ENCODE assay signal across 16 cellular contexts in the genomic region with DNA sequence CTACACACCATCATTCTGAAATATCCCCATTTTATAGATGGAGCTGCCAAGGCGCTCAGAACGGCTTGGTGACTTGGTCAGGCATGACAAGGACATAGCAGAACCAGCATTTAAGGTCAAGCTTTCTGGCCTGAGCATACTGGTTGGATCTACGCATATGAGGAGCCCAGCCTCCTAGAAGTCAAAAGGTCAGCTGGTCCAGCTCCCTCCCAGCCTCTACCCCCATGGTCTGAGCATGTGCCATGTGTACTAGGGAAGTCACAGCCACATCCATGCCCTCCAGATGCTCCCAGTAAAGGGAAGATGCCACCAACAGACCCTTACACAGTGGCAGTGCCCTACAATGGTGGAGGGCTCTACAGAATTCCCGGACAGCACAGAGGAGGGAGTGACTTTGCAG.
DNase-seq lines count a peak whose midpoint lies in the region; ATAC-seq and TF ChIP-seq lines count a peak whose summit lies in the region.
"Had no signal": no experiment of that assay in that cellular context is flagged by ENCODE, and none has a peak within 500 bp of the region (broad histone marks: within the 10 kb centered on the region; RNA-seq: fewer than 3 reads in every experiment).

No MANE protein-coding gene starts in this region.

- no peak overlapping the region for H3K4me3 Mint-ChIP-seq in HFFc6
- no peak overlapping the region for H3K4me3 Mint-ChIP-seq in brain

- H3K4me1 Mint-ChIP-seq in HFFc6 (ENCODE audit: low read depth) (peaks cover 31% of the 10 kb centered on the region), brain (peaks cover 77% of the 10 kb centered on the region)

- TF ChIP-seq EP300 in tibial nerve (IDR thresholded peaks at IDR 0.05): no peak

- no peaks in the 10 kb centered on the region for H3K27me3 ChIP-seq in tibial nerve

- 79 to 90% methylated on average over 4 of the region's 4 CpGs for WGBS in tibial nerve, 2 donors

- H3K9me3 ChIP-seq in tibial nerve: no peaks in the 10 kb centered on the region

- H3K27ac Mint-ChIP-seq in HFFc6: peak overlapping the region; percentile 95; the same call in 1 of the 2 replicates
- peak overlapping the region; percentile 25 to 98 (median 86) for H3K27ac Mint-ChIP-seq in brain

- TF ChIP-seq POLR2A in tibial nerve (IDR thresholded peaks at IDR 0.05): no peak

- peaks cover 0 to 51% (median 5%) of the 10 kb centered on the region in 4 donors for H3K4me1 ChIP-seq in tibial nerve

- no peaks in the 10 kb centered on the region for H3K9me3 Mint-ChIP-seq in HFFc6
- H3K9me3 Mint-ChIP-seq in brain: peaks cover 0 to 3% (median 0%) of the 10 kb centered on the region in 5 experiments

- H3K36me3 Mint-ChIP-seq in HFFc6 (ENCODE audit: low read depth) (no peaks in the 10 kb centered on the region), brain (peaks cover 4% of the 10 kb centered on the region)

- H3K27me3 Mint-ChIP-seq in HFFc6 (ENCODE audit: insufficient read depth): peaks cover 2% of the 10 kb centered on the region
- H3K27me3 Mint-ChIP-seq in brain: peaks cover 7% of the 10 kb centered on the region

- ATAC-seq in HG02610 (IDR thresholded peaks at IDR 0.05; ENCODE audit: unreplicated experiment) (no peak), HG03097 (IDR thresholded peaks at IDR 0.05; ENCODE audit: low FRiP score, unreplicated experiment) (no peak)

- no peak for TF ChIP-seq CTCF in HFFc6 (IDR thresholded peaks at IDR 0.05)
- TF ChIP-seq CTCF in brain (conservative IDR thresholded peaks at IDR 0.05): no peak
- no peak for TF ChIP-seq CTCF in tibial nerve (IDR thresholded peaks at IDR 0.05)

- no peak overlapping the region for H3K4me3 ChIP-seq in tibial nerve

- no peaks in the 10 kb centered on the region for H3K36me3 ChIP-seq in tibial nerve

- peak overlapping the region in 2 of 4 donors; percentile 54 to 60 for H3K27ac ChIP-seq in tibial nerve

- DNase-seq in HFFc6 (no peak), globus pallidus (ENCODE audit: low spot score) (peak; percentile 63), pons (ENCODE audit: low spot score) (peak; percentile 39), CD1c-positive myeloid dendritic cell (ENCODE audit: extremely low spot score) (no peak), tibial nerve (ENCODE audit: low spot score in 2 of 2) (no peak)
- DNase-seq: 8988T, AML-193, MM.1S, NCI-H1048, NCI-H187 treated with DMSO at 0.1 percent for 48 hours, NCI-H2227 treated with DMSO at 0.1 percent for 48 hours, NCI-H510A, SIG-M5 had no signal

Comparison
In these comparisons a context has a peak if more than half of its experiments do, and no peak if none do; other contexts are left out.
1. DNase-seq: peak in globus pallidus (single experiment) and pons (single experiment); none in HFFc6 (single experiment), CD1c-positive myeloid dendritic cell (single experiment) and tibial nerve (0 of 2).